In the genomic region with DNA sequence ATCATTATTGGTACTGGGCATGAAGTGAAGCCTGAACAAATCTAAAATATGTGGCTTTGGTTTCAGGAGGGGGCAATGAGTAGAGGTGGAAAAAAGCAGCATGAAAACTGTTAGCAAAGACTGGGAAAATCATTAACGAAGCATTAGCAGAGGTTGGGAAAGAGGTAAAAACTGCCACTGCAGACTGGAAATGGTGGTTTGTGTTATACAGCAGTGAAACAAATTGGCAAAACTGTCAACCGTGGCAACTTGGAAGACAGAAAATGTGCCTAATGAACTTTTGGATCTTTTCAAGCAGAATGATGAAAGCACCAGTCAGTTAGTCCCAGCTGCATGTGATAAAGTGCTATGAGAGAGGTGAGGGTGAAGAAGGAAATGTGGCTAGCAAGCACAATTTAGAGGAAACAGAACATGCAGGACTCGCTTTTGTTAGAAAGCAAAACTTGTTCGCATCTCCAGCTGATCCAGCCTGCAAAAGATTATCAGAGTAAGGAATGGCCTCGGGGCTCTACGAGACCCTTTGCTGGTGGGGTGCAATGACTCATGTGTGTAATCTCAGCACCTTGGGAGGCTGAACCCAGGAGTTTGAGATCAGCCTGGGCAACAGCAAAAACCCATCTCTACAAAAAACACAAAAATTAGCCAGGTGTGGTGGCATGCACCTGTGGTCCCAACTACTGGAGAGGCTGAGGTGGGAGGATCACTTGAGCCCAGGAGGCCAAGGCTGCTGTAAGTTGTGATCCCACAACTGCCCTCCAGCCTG, we compare ENCODE assay signal across 21 cellular contexts.
"Had no signal": no experiment of that assay in that cellular context is flagged by ENCODE, and none has a peak within 500 bp of the region (broad histone marks: within the 10 kb centered on the region; RNA-seq: fewer than 3 reads in every experiment).

No MANE protein-coding gene starts in this region.

- FAIRE-seq: kidney had no signal

- H3K9me3 ChIP-seq: body of pancreas, right atrium auricular region, upper lobe of left lung had no signal

- H3K9me3 Mint-ChIP-seq: activated T-helper 1 cell treated with anti-CD3 and anti-CD28 coated beads, Interleukin-12 subunit alpha, Interleukin-12 subunit beta, Interleukin-2, Interleukin-4 antibody, amounts not matched to agents 30 ng/mL and 10 ng/mL and 1 ng/mL, durations not matched to agents 14 hours and 24 hours and 36 hours; memory B cell had no signal

- H3K4me1 ChIP-seq: body of pancreas, right atrium auricular region, upper lobe of left lung had no signal

- H3K36me3 Mint-ChIP-seq: memory B cell had no signal

- H3K4me1 Mint-ChIP-seq: activated naive CD8-positive, alpha-beta T cell treated with anti-CD3 and anti-CD28 coated beads, Interleukin-2, amount 50 U/mL, for 24 hours; memory B cell; naive B cell had no signal

- H3K4me3 ChIP-seq: body of pancreas, cardiac muscle cell, right atrium auricular region, upper lobe of left lung had no signal

- H3K4me3 Mint-ChIP-seq: activated CD8-positive, alpha-beta T cell treated with anti-CD3 and anti-CD28 coated beads, Interleukin-2, amount 10 ng/mL, durations not matched to agents 7 days and 5 days; activated naive CD8-positive, alpha-beta T cell treated with anti-CD3 and anti-CD28 coated beads, Interleukin-2, amount 50 U/mL, for 24 hours; activated T-helper 1 cell treated with anti-CD3 and anti-CD28 coated beads, Interleukin-12 subunit alpha, Interleukin-12 subunit beta, Interleukin-2, Interleukin-4 antibody, amounts not matched to agents 30 ng/mL and 10 ng/mL and 1 ng/mL, durations not matched to agents 14 hours and 24 hours and 36 hours; memory B cell had no signal

- H3K27ac ChIP-seq: body of pancreas, cardiac muscle cell, right atrium auricular region, upper lobe of left lung, VCaP had no signal

- H3K27ac Mint-ChIP-seq: activated CD8-positive, alpha-beta T cell treated with anti-CD3 and anti-CD28 coated beads, Interleukin-2, amount 10 ng/mL, durations not matched to agents 7 days and 5 days; activated naive CD8-positive, alpha-beta T cell treated with anti-CD3 and anti-CD28 coated beads, Interleukin-2, amount 50 U/mL, for 24 hours; activated T-helper 1 cell treated with anti-CD3 and anti-CD28 coated beads, Interleukin-12 subunit alpha, Interleukin-12 subunit beta, Interleukin-2, Interleukin-4 antibody, amounts not matched to agents 30 ng/mL and 10 ng/mL and 1 ng/mL, durations not matched to agents 14 hours and 24 hours and 36 hours; memory B cell; naive B cell; progenitor cell of endocrine pancreas had no signal

- H3K27me3 Mint-ChIP-seq: progenitor cell of endocrine pancreas had no signal

- H3K27me3 ChIP-seq: body of pancreas, cardiac muscle cell, right atrium auricular region, upper lobe of left lung had no signal

- DNase-seq: activated CD4-positive, alpha-beta T cell treated with anti-CD3 and anti-CD28 coated beads for 1 hour; activated CD4-positive, alpha-beta T cell treated with anti-CD3 and anti-CD28 coated beads, Interleukin-2, amount 50 U/mL, for 1 hour; activated CD8-positive, alpha-beta T cell treated with anti-CD3 and anti-CD28 coated beads, Interleukin-2, amount 10 ng/mL, durations not matched to agents 7 days and 5 days; activated gamma-delta T cell; activated naive CD4-positive, alpha-beta T cell treated with anti-CD3 and anti-CD28 coated beads, Interleukin-2, amount 50 U/mL, for 16 hours; activated naive CD8-positive, alpha-beta T cell treated with anti-CD3 and anti-CD28 coated beads, Interleukin-2, amount 50 U/mL, for 24 hours; body of pancreas; foreskin fibroblast; kidney; left ventricle myocardium superior; naive B cell; stimulated activated CD4-positive, alpha-beta T cell treated with anti-CD3 and anti-CD28 coated beads, Interleukin-4, amount 100 ng/mL, for 4 hours; stimulated activated naive CD8-positive, alpha-beta T cell treated with anti-CD3 and anti-CD28 coated beads, Interleukin-15, Interleukin-2, amounts not matched to agents 100 U/mL and 50 U/mL, for 24 hours; SW 1271; upper lobe of left lung had no signal

- H3K36me3 ChIP-seq: cardiac muscle cell, right atrium auricular region, upper lobe of left lung had no signal

- ATAC-seq: activated CD8-positive, alpha-beta T cell treated with anti-CD3 and anti-CD28 coated beads, Interleukin-2, amount 10 ng/mL, durations not matched to agents 7 days and 5 days; activated naive CD8-positive, alpha-beta T cell treated with anti-CD3 and anti-CD28 coated beads, Interleukin-2, amount 50 U/mL, for 24 hours; body of pancreas; left ventricle myocardium superior; stimulated activated naive CD8-positive, alpha-beta T cell treated with anti-CD3 and anti-CD28 coated beads, Interleukin-15, Interleukin-2, amounts not matched to agents 100 U/mL and 50 U/mL, for 24 hours had no signal
